In genomic region chrX:40933132-40934078, GRCh38 we compare ENCODE assay signal across 1 cellular context.
TF ChIP-seq lines count a peak whose summit lies in the region.

No MANE protein-coding gene starts in this region.

TF ChIP-seq in HEK293, 187 proteins besides CTCF, POLR2A, EP300 and RAD21 (continued from another document and continues in another):
- no peak for TF ChIP-seq ZNF488 (tag by site-specific recombination; IDR thresholded peaks at IDR 0.05)
- TF ChIP-seq ZNF175 (tag by site-specific recombination; IDR thresholded peaks at IDR 0.05) = no peak
- TF ChIP-seq ZBTB20 (tag by site-specific recombination; IDR thresholded peaks at IDR 0.05) = no peak
- no peak for TF ChIP-seq ZNF707 (tag by site-specific recombination; IDR thresholded peaks at IDR 0.05)
- TF ChIP-seq REPIN1 (tag by site-specific recombination; IDR thresholded peaks at IDR 0.05; ENCODE audit: low read depth) = no peak
- TF ChIP-seq KLF9 (tag by site-specific recombination; IDR thresholded peaks at IDR 0.05; ENCODE audit: low read depth) = no peak
- peak; percentile 90 for TF ChIP-seq HOXD13 (CRISPR knock-in tag; IDR thresholded peaks at IDR 0.05; ENCODE audit: borderline replicate concordance)
- TF ChIP-seq KLF8 (tag by site-specific recombination; IDR thresholded peaks at IDR 0.05) = no peak
- no peak for TF ChIP-seq ZNF621 (tag by site-specific recombination; IDR thresholded peaks at IDR 0.05)
- TF ChIP-seq GFI1B (tag by site-specific recombination; IDR thresholded peaks at IDR 0.05) = no peak
- no peak for TF ChIP-seq SETDB1 (IDR thresholded peaks at IDR 0.05; ENCODE audit: insufficient read length, low read length)
- TF ChIP-seq ZNF549 (tag by site-specific recombination; IDR thresholded peaks at IDR 0.05) = no peak
- TF ChIP-seq ZNF792 (tag by site-specific recombination; IDR thresholded peaks at IDR 0.05) = no peak
- no peak for TF ChIP-seq RBAK (tag by site-specific recombination; IDR thresholded peaks at IDR 0.05)
- TF ChIP-seq INSM2 (tag by site-specific recombination; IDR thresholded peaks at IDR 0.05) = peak; percentile 52; the same call in 1 of the 2 replicates
- TF ChIP-seq ZFP37 (tag by site-specific recombination; IDR thresholded peaks at IDR 0.05) = no peak
- TF ChIP-seq HOXC10 (CRISPR knock-in tag; IDR thresholded peaks at IDR 0.05) = no peak
- peak; percentile 90; the same call in 1 of the 2 replicates for TF ChIP-seq ZNF561 (tag by site-specific recombination; IDR thresholded peaks at IDR 0.05; ENCODE audit: borderline replicate concordance)
- no peak for TF ChIP-seq ZNF394 (tag by site-specific recombination; IDR thresholded peaks at IDR 0.05; ENCODE audit: borderline replicate concordance)
- TF ChIP-seq TRIM28 (IDR thresholded peaks at IDR 0.05; ENCODE audit: borderline replicate concordance, low read length) = peak; percentile 84
- peak; percentile 87 for TF ChIP-seq PRDM6 (tag by site-specific recombination; IDR thresholded peaks at IDR 0.05)
- TF ChIP-seq GLIS1 (tag by site-specific recombination; IDR thresholded peaks at IDR 0.05) = peak; percentile 61
- TF ChIP-seq ZNF677 (tag by site-specific recombination; IDR thresholded peaks at IDR 0.05) = no peak
- no peak for TF ChIP-seq SP2 (tag by site-specific recombination; IDR thresholded peaks at IDR 0.05)
- TF ChIP-seq ZBTB49 (tag by site-specific recombination; IDR thresholded peaks at IDR 0.05; ENCODE audit: low read depth) = no peak
- TF ChIP-seq MEIS1 (CRISPR knock-in tag; IDR thresholded peaks at IDR 0.05; ENCODE audit: borderline replicate concordance) = no peak
- no peak for TF ChIP-seq ZNF114 (tag by site-specific recombination; IDR thresholded peaks at IDR 0.05)
- TF ChIP-seq KLF17 (tag by site-specific recombination; IDR thresholded peaks at IDR 0.05) = no peak
- TF ChIP-seq SALL2 (tag by site-specific recombination; IDR thresholded peaks at IDR 0.05; ENCODE audit: borderline replicate concordance) = no peak
- no peak for TF ChIP-seq ZNF202 (tag by site-specific recombination; IDR thresholded peaks at IDR 0.05; ENCODE audit: borderline replicate concordance)
- no peak for TF ChIP-seq GLI2 (tag by site-specific recombination; IDR thresholded peaks at IDR 0.05; ENCODE audit: borderline replicate concordance, low read depth)
- no peak for TF ChIP-seq ZBTB8A (tag by site-specific recombination; IDR thresholded peaks at IDR 0.05)
- TF ChIP-seq ZNF830 (tag by site-specific recombination; IDR thresholded peaks at IDR 0.05; ENCODE audit: low read depth) = no peak
- no peak for TF ChIP-seq ZNF518A (tag by site-specific recombination; conservative IDR thresholded peaks at IDR 0.05; ENCODE audit: low read depth)
- TF ChIP-seq KLF16 (tag by site-specific recombination; IDR thresholded peaks at IDR 0.05) = no peak
- TF ChIP-seq ZNF514 (tag by site-specific recombination; IDR thresholded peaks at IDR 0.05) = no peak
- TF ChIP-seq ZNF174 (tag by site-specific recombination; IDR thresholded peaks at IDR 0.05) = no peak
- 0 out of 2 replicates have a peak, but pooled peaks have one; percentile 30 for TF ChIP-seq ZFP69B (tag by site-specific recombination; IDR thresholded peaks at IDR 0.05)
- no peak; the same call in 1 of the 2 replicates for TF ChIP-seq MZF1 (tag by site-specific recombination; IDR thresholded peaks at IDR 0.05; ENCODE audit: borderline replicate concordance)
- TF ChIP-seq GLI4 (tag by site-specific recombination; IDR thresholded peaks at IDR 0.05) = no peak
- TF ChIP-seq ZNF76 (tag by site-specific recombination; IDR thresholded peaks at IDR 0.05; ENCODE audit: borderline replicate concordance, low read depth) = no peak
- TF ChIP-seq ZBTB21 (tag by site-specific recombination; IDR thresholded peaks at IDR 0.05) = no peak
- no peak for TF ChIP-seq ZNF580 (tag by site-specific recombination; IDR thresholded peaks at IDR 0.05)
- TF ChIP-seq ZFHX2 (tag by site-specific recombination; conservative IDR thresholded peaks at IDR 0.05) = no peak
- peak; percentile 28; the same call in 1 of the 2 replicates for TF ChIP-seq ZXDB (tag by site-specific recombination; IDR thresholded peaks at IDR 0.05)
- TF ChIP-seq ZNF513 (tag by site-specific recombination; IDR thresholded peaks at IDR 0.05) = no peak
- TF ChIP-seq GLIS2 (tag by site-specific recombination; IDR thresholded peaks at IDR 0.05) = no peak
- peak; percentile 83; the same call in 1 of the 2 replicates for TF ChIP-seq ZNF660 (tag by site-specific recombination; IDR thresholded peaks at IDR 0.05)
- TF ChIP-seq OVOL3 (tag by site-specific recombination; IDR thresholded peaks at IDR 0.05) = no peak
- no peak for TF ChIP-seq ZNF610 (tag by site-specific recombination; IDR thresholded peaks at IDR 0.05; ENCODE audit: borderline replicate concordance)
- peak; percentile 87; the same call in 1 of the 2 replicates for TF ChIP-seq ZSCAN30 (tag by site-specific recombination; IDR thresholded peaks at IDR 0.05)
- no peak for TF ChIP-seq ZNF692 (tag by site-specific recombination; IDR thresholded peaks at IDR 0.05)
- peak; percentile 92 for TF ChIP-seq OSR2 (tag by site-specific recombination; IDR thresholded peaks at IDR 0.05)
- no peak for TF ChIP-seq PBX3 (CRISPR knock-in tag; IDR thresholded peaks at IDR 0.05)
